14 cellular contexts compared by ENCODE assay signal in genomic region chr9:121357011-121357410, GRCh38. TPM values are rescaled to one million over a fixed set of nuclear protein-coding genes. Genes with fewer than 3 reads are reported as not detected.
DNase-seq lines count a peak whose midpoint lies in the region; ATAC-seq and TF ChIP-seq lines count a peak whose summit lies in the region.
"Had no signal": no experiment of that assay in that cellular context is flagged by ENCODE, and none has a peak within 500 bp of the region (broad histone marks: within the 10 kb centered on the region; RNA-seq: fewer than 3 reads in every experiment).

No MANE protein-coding gene starts in this region.

- 62 to 71% methylated on average over 3 of the region's 3 CpGs for WGBS in heart right ventricle, 2 donors
- WGBS in urinary bladder, result 74% methylated on average over 3 of the region's 3 CpGs

- no peak overlapping the region for H3K4me3 ChIP-seq in heart right ventricle
- H3K4me3 ChIP-seq in lower lobe of right lung, result no peak overlapping the region
- no peak overlapping the region for H3K4me3 ChIP-seq in urinary bladder (ENCODE audit: low read depth, low read length)
- H3K4me3 ChIP-seq: dorsolateral prefrontal cortex had no signal

- H3K36me3 ChIP-seq in heart right ventricle, result peaks cover 0 to 54% (median 23%) of the 10 kb centered on the region in 9 donors
- peaks cover 45% of the 10 kb centered on the region for H3K36me3 ChIP-seq in lower lobe of right lung
- peaks cover 5% of the 10 kb centered on the region for H3K36me3 ChIP-seq in urinary bladder (ENCODE audit: insufficient read depth)

- intact Hi-C loops in heart right ventricle (cut with DNase I) (no loop called here), left cardiac atrium (cut with DNase I) (no loop called here), lower lobe of right lung (cut with DNase I) (no loop called here)

- H3K9me3 Mint-ChIP-seq in activated T-helper 17 cell treated with anti-CD3 and anti-CD28 coated beads, Interleukin-2, amount 50 U/mL, for 72 hours, result no peaks in the 10 kb centered on the region
- H3K9me3 Mint-ChIP-seq: nephron progenitor cell had no signal

- no peaks in the 10 kb centered on the region for H3K27me3 Mint-ChIP-seq in activated T-helper 17 cell treated with anti-CD3 and anti-CD28 coated beads, Interleukin-2, amount 50 U/mL, for 72 hours

- peaks cover 13 to 100% (median 96%) of the 10 kb centered on the region in 9 donors for H3K4me1 ChIP-seq in heart right ventricle
- H3K4me1 ChIP-seq in lower lobe of right lung, result peaks cover 100% of the 10 kb centered on the region
- H3K4me1 ChIP-seq in urinary bladder (ENCODE audit: insufficient read depth), result no peaks in the 10 kb centered on the region

- peaks cover 43% of the 10 kb centered on the region for H3K36me3 Mint-ChIP-seq in activated T-helper 17 cell treated with anti-CD3 and anti-CD28 coated beads, Interleukin-2, amount 50 U/mL, for 72 hours (ENCODE audit: low read depth)

- TF ChIP-seq CTCF in heart right ventricle (IDR thresholded peaks at IDR 0.05), result no peak
- no peak for TF ChIP-seq CTCF in lower lobe of right lung (IDR thresholded peaks at IDR 0.05)

- H3K27ac ChIP-seq in heart right ventricle (peak overlapping the region in 9 of 10 donors; percentile 64 to 99 (median 91)), lower lobe of right lung (peak overlapping the region; percentile 44), urinary bladder (ENCODE audit: low read depth) (peak overlapping the region; percentile 59)

- peak overlapping the region; percentile 65 for H3K27ac Mint-ChIP-seq in activated T-helper 17 cell treated with anti-CD3 and anti-CD28 coated beads, Interleukin-2, amount 50 U/mL, for 72 hours
- H3K27ac Mint-ChIP-seq: nephron progenitor cell had no signal

- H3K9me3 ChIP-seq in heart right ventricle, result no peaks in the 10 kb centered on the region
- no peaks in the 10 kb centered on the region for H3K9me3 ChIP-seq in lower lobe of right lung

- DNase-seq in heart right ventricle (no peak), left cardiac atrium (no peak), lower lobe of right lung (no peak), Ammon's horn (ENCODE audit: low spot score) (no peak), NCI-H1105 treated with DMSO at 0.1 percent for 48 hours (lab: John Stamatoyannopoulos, UW) (no peak)
- DNase-seq: DMS79, dorsolateral prefrontal cortex, foreskin melanocyte, KG1, NCI-H1930, nephron progenitor cell had no signal

- H3K4me3 Mint-ChIP-seq in activated T-helper 17 cell treated with anti-CD3 and anti-CD28 coated beads, Interleukin-2, amount 50 U/mL, for 72 hours, result peak overlapping the region; percentile 61
- H3K4me3 Mint-ChIP-seq: nephron progenitor cell had no signal

- peaks cover 43% of the 10 kb centered on the region for H3K4me1 Mint-ChIP-seq in activated T-helper 17 cell treated with anti-CD3 and anti-CD28 coated beads, Interleukin-2, amount 50 U/mL, for 72 hours

- ATAC-seq in heart right ventricle, result no peak
- ATAC-seq in left cardiac atrium, result no peak
- ATAC-seq in activated T-helper 17 cell treated with anti-CD3 and anti-CD28 coated beads, Interleukin-2, amount 50 U/mL, for 72 hours (replicated peaks), result no peak
- ATAC-seq in lower lobe of right lung, result no peak
- ATAC-seq in HG03439 (IDR thresholded peaks at IDR 0.05; ENCODE audit: unreplicated experiment), result no peak

- H3K27me3 ChIP-seq in heart right ventricle, result no peaks in the 10 kb centered on the region
- no peaks in the 10 kb centered on the region for H3K27me3 ChIP-seq in lower lobe of right lung (ENCODE audit: low read depth)
- H3K27me3 ChIP-seq: dorsolateral prefrontal cortex had no signal

RNA-seq across cellular contexts. Expression of gene STOM, which starts 13.0 kb away (rescaled TPM):
- 100 to 1,000 TPM; 104 to 389 (median 181) TPM for total RNA-seq in heart right ventricle
- 100 to 1,000 TPM; 146 to 203 TPM for polyA plus RNA-seq in heart right ventricle
- total RNA-seq in left cardiac atrium, result 100 to 1,000 TPM; 194 to 326 TPM
- 10 to 100 TPM; 50.8 to 69.4 TPM for total RNA-seq in activated T-helper 17 cell treated with anti-CD3 and anti-CD28 coated beads, Interleukin-2, amount 50 U/mL, for 72 hours
- 479 TPM for total RNA-seq in lower lobe of right lung
- total RNA-seq in urinary bladder, result 148 TPM
- polyA plus RNA-seq in urinary bladder, result 263 TPM
